9 cellular contexts compared by ENCODE assay signal in genomic region chr10:13890233-13890616, GRCh38.
A peak's percentile ranks its signal among the peaks of the same experiment; 100 is the strongest.
DNase-seq lines count a peak whose midpoint lies in the region; ATAC-seq, FAIRE-seq and TF ChIP-seq lines count a peak whose summit lies in the region.
"Had no signal": no experiment of that assay in that cellular context is flagged by ENCODE, and none has a peak within 500 bp of the region (broad histone marks: within the 10 kb centered on the region; RNA-seq: fewer than 3 reads in every experiment).

No MANE protein-coding gene starts in this region.

- H2BK12ac ChIP-seq in H9 (ENCODE audit: insufficient read length, low read depth, low read length): no peak overlapping the region

- H3K14ac ChIP-seq in H9 (ENCODE audit: insufficient read depth, low read length): no peak overlapping the region

- no peak overlapping the region for H2AK5ac ChIP-seq in H9 (ENCODE audit: insufficient read length, low read length)

- CTCF ChIA-PET in activated CD8-positive, alpha-beta memory T cell treated with anti-CD3 and anti-CD28 coated beads, Interleukin-2, amount 10 ng/mL, durations not matched to agents 7 days and 5 days (lab: Charles Lee): no interaction called here

- DNase-seq in H9 (no peak), keratinocyte (ENCODE audit: low read depth, low spot score) (no peak), H4 (ENCODE audit: low spot score) (no peak)
- no peak for DNase-seq in activated CD8-positive, alpha-beta memory T cell treated with anti-CD3 and anti-CD28 coated beads, Interleukin-2, amount 10 ng/mL, durations not matched to agents 7 days and 5 days

- peaks cover 37% of the 10 kb centered on the region for H3K27me3 Mint-ChIP-seq in H9 (ENCODE audit: low read depth)
- peaks cover 6% of the 10 kb centered on the region for H3K27me3 Mint-ChIP-seq in brain
- H3K27me3 Mint-ChIP-seq in activated CD8-positive, alpha-beta memory T cell treated with anti-CD3 and anti-CD28 coated beads, Interleukin-2, amount 10 ng/mL, durations not matched to agents 7 days and 5 days: peaks cover 75% of the 10 kb centered on the region

- H2AFZ ChIP-seq in H9 (ENCODE audit: low read length) (no peak overlapping the region), keratinocyte (ENCODE audit: control insufficient read depth, low read length) (peak overlapping the region; percentile 68)

- no peaks in the 10 kb centered on the region for H3K79me1 ChIP-seq in H9 (ENCODE audit: insufficient read depth, low read depth, low read length, poor library complexity, severe bottlenecking)

- no peak overlapping the region for H4K8ac ChIP-seq in H9 (replicated peaks; ENCODE audit: insufficient read length, low read depth, low read length)

- H4K20me1 ChIP-seq in H9 (ENCODE audit: control insufficient read depth, insufficient read depth, insufficient read length) (no peaks in the 10 kb centered on the region), keratinocyte (ENCODE audit: control insufficient read depth, extremely low read depth, insufficient read depth, low read length) (no peaks in the 10 kb centered on the region)

- no CpG with 5 or more reads among the region's 6 CpGs for WGBS in H9 (ENCODE audit: extremely low coverage, insufficient read length, low lambda C conversion rate)

- H4K91ac ChIP-seq in H9 (ENCODE audit: insufficient read length, low read depth, low read length): no peak overlapping the region

- peaks cover 4% of the 10 kb centered on the region; the same call in 1 of the 2 replicates for H3K4me1 ChIP-seq in H9 (ENCODE audit: insufficient read depth, low read length)
- H3K4me1 ChIP-seq in keratinocyte (ENCODE audit: control insufficient read depth, extremely low read depth, insufficient read depth, low read length): peaks cover 22% of the 10 kb centered on the region

- H3K36me3 ChIP-seq in keratinocyte (ENCODE audit: control insufficient read depth in 2 of 2, extremely low read depth in 1 of 2, insufficient read depth in 2 of 2, low read length in 2 of 2): no peaks in the 10 kb centered on the region

- no peak for ATAC-seq in activated CD8-positive, alpha-beta memory T cell treated with anti-CD3 and anti-CD28 coated beads, Interleukin-2, amount 10 ng/mL, durations not matched to agents 7 days and 5 days
- no peak for ATAC-seq in HG03025 (IDR thresholded peaks at IDR 0.05; ENCODE audit: low FRiP score, unreplicated experiment)
- ATAC-seq in activated CD4-positive, CD25-positive, alpha-beta regulatory T cell treated with anti-CD3 and anti-CD28 coated beads, Interleukin-2, amount 50 U/mL, for 24 hours: no peak

- no peak overlapping the region for H3K23ac ChIP-seq in H9 (ENCODE audit: insufficient read length, low read depth, low read length)

- H4K5ac ChIP-seq in H9 (ENCODE audit: insufficient read length, low read depth, low read length): no peak overlapping the region

- H3K9me1 ChIP-seq in keratinocyte (ENCODE audit: control insufficient read depth, extremely low read depth, insufficient read depth, low read length): no peaks in the 10 kb centered on the region

- peaks cover 50% of the 10 kb centered on the region in 2 experiments for H3K4me1 Mint-ChIP-seq in H9
- H3K4me1 Mint-ChIP-seq in brain: peaks cover 74% of the 10 kb centered on the region
- peaks cover 3% of the 10 kb centered on the region for H3K4me1 Mint-ChIP-seq in activated CD8-positive, alpha-beta memory T cell treated with anti-CD3 and anti-CD28 coated beads, Interleukin-2, amount 10 ng/mL, durations not matched to agents 7 days and 5 days

- H3K9me3 Mint-ChIP-seq in H9 (peaks cover 2% of the 10 kb centered on the region in 2 experiments; a peak in 2 of 5 replicates), brain (peaks cover under 1 to 9% (median 3%) of the 10 kb centered on the region in 5 experiments)
- no peaks in the 10 kb centered on the region for H3K9me3 Mint-ChIP-seq in activated CD8-positive, alpha-beta memory T cell treated with anti-CD3 and anti-CD28 coated beads, Interleukin-2, amount 10 ng/mL, durations not matched to agents 7 days and 5 days (ENCODE audit: low read depth)

- H3K56ac ChIP-seq in H9 (ENCODE audit: insufficient read length, low read depth, low read length): no peak overlapping the region

- H2BK20ac ChIP-seq in H9 (ENCODE audit: low read depth, low read length, poor library complexity, severe bottlenecking): no peak overlapping the region

- H3K27me3 ChIP-seq in H9 (ENCODE audit: insufficient read depth, low read length) (no peaks in the 10 kb centered on the region; the same call in 1 of the 2 replicates), keratinocyte (ENCODE audit: control insufficient read depth, extremely low read depth, insufficient read depth, low read length) (peaks cover 10% of the 10 kb centered on the region)

- H3K9ac ChIP-seq in H9 (ENCODE audit: extremely low read depth, insufficient read length, low read length): no peak overlapping the region
- peak overlapping the region; percentile 72 for H3K9ac ChIP-seq in keratinocyte (ENCODE audit: control insufficient read depth, extremely low read depth, insufficient read depth, low read length)

- H3K4me2 ChIP-seq in H9 (ENCODE audit: insufficient read depth, insufficient read length, low read length): peak overlapping the region; percentile 71
- peak overlapping the region; percentile 82 for H3K4me2 ChIP-seq in keratinocyte (ENCODE audit: control insufficient read depth, extremely low read depth, insufficient read depth, low read depth, low read length)

- H3K27ac ChIP-seq in H9 (ENCODE audit: insufficient read length, low read depth, low read length): no peak overlapping the region
- no peak overlapping the region for H3K27ac ChIP-seq in keratinocyte (ENCODE audit: control insufficient read depth, insufficient read depth, low read length)
- H3K27ac ChIP-seq in skin epidermis: peak overlapping the region in 3 of 21 experiments; percentile 64 to 83 (median 70)

- no peak overlapping the region for H2BK5ac ChIP-seq in H9 (ENCODE audit: insufficient read length, low read length)

- H3K9me3 ChIP-seq in H9 (ENCODE audit: control insufficient read depth, low read depth, low read length) (no peaks in the 10 kb centered on the region), keratinocyte (ENCODE audit: control insufficient read depth, low read depth, low read length) (no peaks in the 10 kb centered on the region)

- TF ChIP-seq CTCF in H9 (conservative IDR thresholded peaks at IDR 0.05) (no peak), brain (conservative IDR thresholded peaks at IDR 0.05) (no peak), keratinocyte (optimal IDR thresholded peaks at IDR 0.05 in 1 of 3, IDR thresholded peaks at IDR 0.05 in 1 of 3, conservative IDR thresholded peaks at IDR 0.05 in 1 of 3; ENCODE audit: extremely low read depth in 1 of 3, insufficient read depth in 2 of 3, low read length in 3 of 3) (no peak)

- H3K79me2 ChIP-seq in H9 (ENCODE audit: insufficient read depth, low read length) (peaks cover 23% of the 10 kb centered on the region; the same call in 1 of the 2 replicates), keratinocyte (ENCODE audit: control insufficient read depth, insufficient read depth, low read length) (peaks cover 44% of the 10 kb centered on the region)

- FAIRE-seq in keratinocyte (lab: Jason Lieb, UNC): peak; percentile 20
- FAIRE-seq: HTR-8/SVneo had no signal

- no peak overlapping the region for H2BK120ac ChIP-seq in H9 (ENCODE audit: low read depth, low read length, poor library complexity, severe bottlenecking)

- H3K23me2 ChIP-seq in H9 (ENCODE audit: insufficient read length, low read depth, low read length, poor library complexity, severe bottlenecking): peaks cover 14% of the 10 kb centered on the region

- no peak overlapping the region for H3K18ac ChIP-seq in H9 (ENCODE audit: insufficient read length, low read depth, low read length)

- H3K36me3 Mint-ChIP-seq in H9 (ENCODE audit: insufficient read depth in 1 of 3, low read depth in 3 of 3): peaks cover 0 to 1% (median 0%) of the 10 kb centered on the region in 3 experiments; a peak in 1 of 7 replicates
- peaks cover 18% of the 10 kb centered on the region for H3K36me3 Mint-ChIP-seq in brain
- H3K36me3 Mint-ChIP-seq in activated CD8-positive, alpha-beta memory T cell treated with anti-CD3 and anti-CD28 coated beads, Interleukin-2, amount 10 ng/mL, durations not matched to agents 7 days and 5 days: no peaks in the 10 kb centered on the region

- no peak overlapping the region for H3T11ph ChIP-seq in H9 (ENCODE audit: low read length)

- no peak overlapping the region for H3K4ac ChIP-seq in H9 (ENCODE audit: low read depth, low read length)

- H3K4me3 Mint-ChIP-seq in H9 (peak overlapping the region; percentile 86 to 94), brain (peak overlapping the region; percentile 88 to 97 (median 93))
- H3K4me3 Mint-ChIP-seq in activated CD8-positive, alpha-beta memory T cell treated with anti-CD3 and anti-CD28 coated beads, Interleukin-2, amount 10 ng/mL, durations not matched to agents 7 days and 5 days: no peak overlapping the region

- dilution Hi-C loops in keratinocyte (cut with MboI; ENCODE audit: extremely low pct_ligation_motif_present, low sequenced_read_pairs): no loop called here

- H3K27ac Mint-ChIP-seq in H9: peak overlapping the region in 1 of 3 experiments; percentile 34; a peak in 1 of 7 replicates
- H3K27ac Mint-ChIP-seq in brain: peak overlapping the region; percentile 93 to 98 (median 96)
- no peak overlapping the region for H3K27ac Mint-ChIP-seq in activated CD8-positive, alpha-beta memory T cell treated with anti-CD3 and anti-CD28 coated beads, Interleukin-2, amount 10 ng/mL, durations not matched to agents 7 days and 5 days

- H3K4me3 ChIP-seq in keratinocyte (ENCODE audit: control insufficient read depth in 2 of 3, extremely low read depth in 1 of 3, insufficient read depth in 2 of 3, low read depth in 1 of 3, low read length in 3 of 3) (peak overlapping the region in 2 of 3 experiments; percentile 64 to 82), skin epidermis (peak overlapping the region in 4 of 7 experiments; percentile 26 to 42 (median 36))

- H2BK15ac ChIP-seq in H9 (ENCODE audit: low read depth, low read length): no peak overlapping the region
